In genomic region chr6:32972353-32973143, GRCh38 we compare ENCODE assay signal across 9 cellular contexts. TPM values are rescaled to one million over a fixed set of nuclear protein-coding genes. Genes with fewer than 3 reads are reported as not detected.
DNase-seq lines count a peak whose midpoint lies in the region; ATAC-seq and TF ChIP-seq lines count a peak whose summit lies in the region.
"Had no signal": no experiment of that assay in that cellular context is flagged by ENCODE, and none has a peak within 500 bp of the region (broad histone marks: within the 10 kb centered on the region; RNA-seq: fewer than 3 reads in every experiment).

No MANE protein-coding gene starts in this region.

- DNase-seq in activated T-cell treated with anti-CD3 and anti-CD28 coated beads for 1 hour (ENCODE audit: low read depth) (peak; percentile 44), PC-3 (no peak), adrenal gland (peak in 3 of 7 donors; percentile 40 to 53 (median 49)), smooth muscle cell (lab: John Stamatoyannopoulos, UW; ENCODE audit: unreplicated experiment) (no peak), occipital lobe (lab: John Stamatoyannopoulos, UW) (no peak), 8988T (no peak)
- no peak for DNase-seq in activated T-cell treated with anti-CD3 and anti-CD28 coated beads, Interleukin-2, amount 50 U/mL, for 48 hours

- peak overlapping the region; percentile 82 for H3K9ac ChIP-seq in PC-3 (ENCODE audit: low read length)
- peak overlapping the region; percentile 88 for H3K9ac ChIP-seq in iPS-18a (ENCODE audit: low read length)
- peak overlapping the region; percentile 91 for H3K9ac ChIP-seq in smooth muscle cell (ENCODE audit: low read depth)

- H3K27ac ChIP-seq in PC-3 (ENCODE audit: low read length), result 0 out of 2 replicates have a peak overlapping the region, but pooled peaks have one; percentile 99
- H3K27ac ChIP-seq in adrenal gland, result peak overlapping the region in 4 of 5 donors; percentile 43 to 100 (median 85)
- peak overlapping the region; percentile 46 for H3K27ac ChIP-seq in iPS-18a (ENCODE audit: low read length)
- H3K27ac ChIP-seq in smooth muscle cell (ENCODE audit: low read depth), result peak overlapping the region; percentile 82

- CTCF ChIA-PET in PC-3 (lab: Charles Lee), result interaction anchor here (0.5 to 2.2 kb wide), 4 partner anchors 12 to 1320 kb away, joined by 5 to 40 read pairs (median 12); partner anchors contain the start of gene HLA-DMA

- no peak for ATAC-seq in PC-3

- no peaks in the 10 kb centered on the region for H3K9me3 ChIP-seq in PC-3 (ENCODE audit: low read length)
- no peaks in the 10 kb centered on the region for H3K9me3 ChIP-seq in adrenal gland (replicated peaks in 1 of 3)
- no peaks in the 10 kb centered on the region for H3K9me3 ChIP-seq in iPS-18a (ENCODE audit: control insufficient read depth, low read depth, low read length)
- H3K9me3 ChIP-seq in smooth muscle cell (replicated peaks; ENCODE audit: low read depth), result no peaks in the 10 kb centered on the region

- H3K9me2 ChIP-seq in PC-3 (replicated peaks; ENCODE audit: low read length), result no peaks in the 10 kb centered on the region

- no peak for TF ChIP-seq POLR2A in adrenal gland (IDR thresholded peaks at IDR 0.05)

- H3K79me2 ChIP-seq in PC-3 (ENCODE audit: low read length), result peaks cover 82% of the 10 kb centered on the region
- H3K79me2 ChIP-seq in smooth muscle cell (ENCODE audit: low read depth), result peaks cover 63% of the 10 kb centered on the region

- TF ChIP-seq CTCF in PC-3 (conservative IDR thresholded peaks at IDR 0.05; ENCODE audit: low read depth, low read length) (no peak), adrenal gland (IDR thresholded peaks at IDR 0.05) (no peak), smooth muscle cell (IDR thresholded peaks at IDR 0.05; ENCODE audit: borderline replicate concordance, insufficient read depth, poor library complexity, severe bottlenecking) (no peak)

- 0 to 1% (median 0%) methylated on average over 14 to 70 of the region's 70 CpGs for WGBS in adrenal gland, 4 donors
- WGBS in smooth muscle cell (ENCODE audit: low lambda C conversion rate), result 2% methylated on average over 54 of the region's 70 CpGs

- no peak overlapping the region for H2AFZ ChIP-seq in PC-3 (ENCODE audit: low read length)
- H2AFZ ChIP-seq in smooth muscle cell (ENCODE audit: low read depth), result no peak overlapping the region

- H3K27me3 ChIP-seq in PC-3 (ENCODE audit: low read length) (no peaks in the 10 kb centered on the region), adrenal gland (no peaks in the 10 kb centered on the region), iPS-18a (ENCODE audit: control insufficient read depth, insufficient read depth, low read length) (no peaks in the 10 kb centered on the region), smooth muscle cell (ENCODE audit: low read depth) (no peaks in the 10 kb centered on the region)

- TSS peak; percentile 33 for BruUV-seq in PC-3 (replicated peaks; lab: Mats Ljungman, UMichigan)

- intact Hi-C loops in PC-3 (cut with micrococcal nuclease), result loop anchor here (5.0 kb wide), 1 partner anchor 775 kb away; no protein-coding TSS in a partner anchor
- intact Hi-C loops in adrenal gland (cut with DNase I), result loop anchor here in 1 of 2 donors (5.0 kb wide), 1 partner anchor 80 kb away; no protein-coding TSS in a partner anchor

- H3F3A ChIP-seq in PC-3 (ENCODE audit: low read length, unreplicated experiment) (peaks cover under 1% of the 10 kb centered on the region), smooth muscle cell (ENCODE audit: low read depth) (peaks cover 60% of the 10 kb centered on the region)

- H3K36me3 ChIP-seq in PC-3 (ENCODE audit: low read depth, low read length), result peaks cover 55% of the 10 kb centered on the region
- H3K36me3 ChIP-seq in adrenal gland (replicated peaks in 1 of 2), result peaks cover 3 to 44% of the 10 kb centered on the region in 2 donors
- peaks cover 54% of the 10 kb centered on the region for H3K36me3 ChIP-seq in iPS-18a (ENCODE audit: control insufficient read depth, low read depth, low read length)
- peaks cover 17% of the 10 kb centered on the region for H3K36me3 ChIP-seq in smooth muscle cell (ENCODE audit: low read depth)

- peaks cover 45% of the 10 kb centered on the region for H3K4me1 ChIP-seq in PC-3 (ENCODE audit: insufficient read depth, low read length)
- H3K4me1 ChIP-seq in adrenal gland (replicated peaks in 1 of 2), result peaks cover 28 to 32% of the 10 kb centered on the region in 2 donors
- H3K4me1 ChIP-seq in iPS-18a (ENCODE audit: control insufficient read depth, low read depth, low read length), result peaks cover 5% of the 10 kb centered on the region
- H3K4me1 ChIP-seq in smooth muscle cell (ENCODE audit: low read depth), result peaks cover 13% of the 10 kb centered on the region

- H3K4me3 ChIP-seq in PC-3 (ENCODE audit: low read length) (peak overlapping the region; percentile 98), adrenal gland (peak overlapping the region; percentile 48 to 87 (median 82)), iPS-18a (ENCODE audit: low read length) (peak overlapping the region; percentile 89), smooth muscle cell (peak overlapping the region; percentile 96)

- H3K4me2 ChIP-seq in PC-3 (ENCODE audit: low read length) (peak overlapping the region; percentile 94), smooth muscle cell (peak overlapping the region; percentile 99)

- POLR2A ChIA-PET in PC-3 (lab: Charles Lee; ENCODE audit: unreplicated experiment), result interaction anchor here (0.6 to 2.6 kb wide), 12 partner anchors 8 to 895 kb away, joined by 3 to 59 read pairs (median 8); partner anchors contain the start of genes HLA-DMA, PSMB9, RPS18 and TAP1

- H4K20me1 ChIP-seq in PC-3 (ENCODE audit: low read length) (peaks cover 54% of the 10 kb centered on the region), smooth muscle cell (ENCODE audit: low read depth) (peaks cover 55% of the 10 kb centered on the region)

RNA-seq across cellular contexts. Expression of gene BRD2, which starts 4.2 kb away (rescaled TPM):
- total RNA-seq in PC-3 (2014; rRNA removed), result 171 and 192 TPM in 2 replicates
- total RNA-seq in adrenal gland, result 100 to 1,000 TPM; 134 to 196 (median 165) TPM
- polyA plus RNA-seq in adrenal gland, result 100 to 1,000 TPM; 127 to 288 (median 152) TPM
- 205 and 244 TPM in 2 replicates for total RNA-seq in smooth muscle cell
- polyA plus RNA-seq in smooth muscle cell, result 162 and 197 TPM in 2 replicates
- total RNA-seq in occipital lobe, result 66.6 TPM

RNA-seq across cellular contexts. Expression of gene HLA-DMA, which starts 19.7 kb away (rescaled TPM):
- total RNA-seq in PC-3 (2014; rRNA removed) (1.7 and 3.0 TPM in 2 replicates), adrenal gland (100 to 1,000 TPM in 5 of 8 donors, 10 to 100 TPM in 3; 40.3 to 269 (median 140) TPM), smooth muscle cell (0.90 and 3.1 TPM in 2 replicates), occipital lobe (0.94 TPM)
- polyA plus RNA-seq in adrenal gland (100 to 1,000 TPM in 2 of 3 donors, 10 to 100 TPM in 1; 87.5 to 138 (median 108) TPM), smooth muscle cell (4.0 and 4.8 TPM in 2 replicates)

RNA-seq across cellular contexts. Expression of gene HLA-DMB, which starts 31.7 kb away (rescaled TPM):
- total RNA-seq in PC-3 (2014; rRNA removed) (not detected in 2 replicates), adrenal gland (100 to 1,000 TPM in 1 of 8 donors, 10 to 100 TPM in 7; 37.3 to 118 (median 85.7) TPM), smooth muscle cell (not detected in 2 replicates), occipital lobe (2.0 TPM)
- polyA plus RNA-seq in adrenal gland (10 to 100 TPM in 2 of 3 donors, 1 to 10 TPM in 1; 9.1 to 41.2 (median 23.9) TPM), smooth muscle cell (not detected in 2 replicates)

RNA-seq across cellular contexts. Expression of gene HLA-DOA, which starts 36.8 kb away (rescaled TPM):
- total RNA-seq in PC-3 (2014; rRNA removed) (not detected in 2 replicates), adrenal gland (10 to 100 TPM in 6 of 8 donors, 1 to 10 TPM in 2; 4.4 to 61.9 (median 24.7) TPM), smooth muscle cell (0.09 TPM in 1 of 2 replicates, not detected in the other), occipital lobe (0.16 TPM)
- polyA plus RNA-seq in adrenal gland (1 to 10 TPM; 1.6 to 4.2 (median 1.9) TPM), smooth muscle cell (0.26 TPM in 1 of 2 replicates, not detected in the other)
- total RNA-seq: pulmonary artery endothelial cell had no signal

Comparison
In these comparisons a context has a peak if more than half of its experiments do, and no peak if none do; other contexts are left out.
1. H3K27ac ChIP-seq: peak in every context shown above with its lines; median percentile 99 in PC-3; 85 in adrenal gland; 82 in smooth muscle cell; 46 in iPS-18a.
2. RNA of gene HLA-DMA, which starts 19.7 kb away (total RNA-seq): 40.3 to 269 TPM in adrenal gland; 0.90 to 3.1 TPM in smooth muscle cell, 1.7 to 3.0 TPM in PC-3 and 0.94 TPM in occipital lobe (single experiment); every median in the first group is over 10 times any median in the second.
3. RNA of gene HLA-DMB, which starts 31.7 kb away (total RNA-seq): 37.3 to 118 TPM in adrenal gland; 2.0 TPM in occipital lobe (single experiment), not detected in PC-3 and not detected in smooth muscle cell; every median in the first group is over 10 times any median in the second.
4. Peak in every context shown above with its lines, with median percentiles within 50 percentile points of each other: H3K4me3 ChIP-seq and H3K9ac ChIP-seq.